In genomic region chr15:25329685-25330084, GRCh38 we compare ENCODE assay signal across 21 cellular contexts.
"Had no signal": no experiment of that assay in that cellular context is flagged by ENCODE, and none has a peak within 500 bp of the region (broad histone marks: within the 10 kb centered on the region; RNA-seq: fewer than 3 reads in every experiment).

No MANE protein-coding gene starts in this region.

- H3K36me3 ChIP-seq: adrenal gland, brain microvascular endothelial cell had no signal

- H3K27me3 Mint-ChIP-seq: activated naive CD4-positive, alpha-beta T cell treated with anti-CD3 and anti-CD28 coated beads, Interleukin-2, amount 50 U/mL, for 24 hours; dendritic cell treated with granulocyte-macrophage colony-stimulating factor and Interleukin-4, amounts not matched to agents 40 ng/mL and 50 ng/mL, for 4 days; stimulated activated naive CD8-positive, alpha-beta T cell treated with anti-CD3 and anti-CD28 coated beads, Interleukin-15, Interleukin-2, amounts not matched to agents 100 ng/mL and 50 ng/mL, for 24 hours had no signal

- ATAC-seq: left lung, natural killer cell, WTC11 had no signal

- H3K9me3 Mint-ChIP-seq: activated naive CD4-positive, alpha-beta T cell treated with anti-CD3 and anti-CD28 coated beads, Interleukin-2, amount 50 U/mL, for 24 hours; natural killer cell had no signal

- H3K27ac Mint-ChIP-seq: dendritic cell treated with granulocyte-macrophage colony-stimulating factor and Interleukin-4, amounts not matched to agents 40 ng/mL and 50 ng/mL, for 4 days; natural killer cell; WTC11 had no signal

- H3K9me3 ChIP-seq: adrenal gland, ascending aorta, left lung had no signal

- H3K27me3 ChIP-seq: adrenal gland, ascending aorta, brain microvascular endothelial cell, left lung, spleen, tibial artery had no signal

- H3K4me3 Mint-ChIP-seq: activated naive CD4-positive, alpha-beta T cell treated with anti-CD3 and anti-CD28 coated beads, Interleukin-2, amount 50 U/mL, for 24 hours; dendritic cell treated with granulocyte-macrophage colony-stimulating factor and Interleukin-4, amounts not matched to agents 40 ng/mL and 50 ng/mL, for 4 days; natural killer cell; stimulated activated naive CD8-positive, alpha-beta T cell treated with anti-CD3 and anti-CD28 coated beads, Interleukin-15, Interleukin-2, amounts not matched to agents 100 ng/mL and 50 ng/mL, for 24 hours; WTC11 had no signal

- H3K4me1 ChIP-seq: adrenal gland, ascending aorta, left lung, spleen, tibial artery had no signal

- H3K27ac ChIP-seq: adrenal gland, ascending aorta, brain microvascular endothelial cell, left lung, spleen, tibial artery had no signal

- H3K4me3 ChIP-seq: adrenal gland, ascending aorta, left lung, lung, spleen, tibial artery had no signal

- DNase-seq: activated gamma-delta T cell treated with Interleukin-2 at 50 U/mL for 16 hours; activated T-cell treated with anti-CD3 and anti-CD28 coated beads, Interleukin-2, amount 50 U/mL, for 1 hour; adrenal gland; brain microvascular endothelial cell; caudate nucleus; effector CD4-positive, alpha-beta T cell; erythroblast; foreskin fibroblast; left lung; natural killer cell; spleen; stimulated activated CD4-positive, alpha-beta T cell treated with anti-CD3 and anti-CD28 coated beads, Interleukin-4, amount 100 ng/mL, for 24 hours; substantia nigra; T-helper 9 cell; tibial artery had no signal
